22 cellular contexts compared by ENCODE assay signal in the genomic region with DNA sequence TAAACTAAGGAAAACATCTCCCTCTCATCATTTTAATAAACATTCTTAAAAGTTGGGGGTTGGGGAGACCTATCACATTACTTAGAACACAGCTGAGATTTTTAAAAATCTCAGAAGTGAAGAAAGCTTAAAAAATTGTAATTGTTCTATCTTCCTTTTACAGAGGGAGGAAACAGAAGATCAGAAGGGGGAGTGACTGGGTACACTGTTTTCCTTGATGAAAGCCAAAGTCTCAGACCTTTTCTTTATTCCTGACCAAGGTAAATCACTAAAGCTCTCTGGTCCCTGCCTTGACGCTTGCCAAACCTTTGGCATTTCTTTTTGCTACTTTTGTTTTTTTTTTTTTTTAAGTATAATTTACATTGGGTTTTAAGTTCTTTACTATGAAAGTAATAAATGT.
"Had no signal": no experiment of that assay in that cellular context is flagged by ENCODE, and none has a peak within 500 bp of the region (broad histone marks: within the 10 kb centered on the region; RNA-seq: fewer than 3 reads in every experiment).

No MANE protein-coding gene starts in this region.

- H3K4me1 ChIP-seq: colonic mucosa, foreskin keratinocyte, psoas muscle, tibial artery had no signal

- H3K27ac ChIP-seq: colonic mucosa, foreskin keratinocyte, psoas muscle, right lobe of liver, spleen, tibial artery had no signal

- H3K4me3 ChIP-seq: colonic mucosa, mucosa of descending colon, pancreas, psoas muscle, right lobe of liver, spleen, tibial artery had no signal

- H3K27me3 ChIP-seq: colonic mucosa, foreskin keratinocyte, pancreas, right lobe of liver, spleen, tibial artery had no signal

- H3K27ac Mint-ChIP-seq: endodermal cell; stimulated activated memory B cell treated with anti-CD40 and anti-IgM and Interleukin-4, amounts not matched to agents 10 μg/mL and 1 μg/mL and 100 μg/mL, for 72 hours had no signal

- H3K4me3 Mint-ChIP-seq: endodermal cell; naive thymus-derived CD8-positive, alpha-beta T cell; neural crest cell; stimulated activated memory B cell treated with anti-CD40 and anti-IgM and Interleukin-4, amounts not matched to agents 10 μg/mL and 1 μg/mL and 100 μg/mL, for 72 hours; stimulated activated naive CD8-positive, alpha-beta T cell treated with anti-CD3 and anti-CD28 coated beads, Interleukin-15, Interleukin-2, amounts not matched to agents 100 ng/mL and 50 ng/mL, for 24 hours had no signal

- DNase-seq: cerebellar nuclear complex; colonic mucosa; effector CD4-positive, alpha-beta T cell; endodermal cell; erythroblast; kidney; naive thymus-derived CD8-positive, alpha-beta T cell; occipital lobe; pancreas; psoas muscle; retina; right lobe of liver; spleen; stimulated activated CD4-positive, alpha-beta T cell treated with anti-CD3 and anti-CD28 coated beads, Interleukin-15, amount 100 ng/mL, for 24 hours; stimulated activated CD4-positive, alpha-beta T cell treated with anti-CD3 and anti-CD28 coated beads, Interleukin-1b, Interleukin-23, amount 100 ng/mL, for 48 hours; stimulated activated CD4-positive, alpha-beta T cell treated with anti-CD3 and anti-CD28 coated beads, Interleukin-4, amount 100 ng/mL, for 24 hours; tibial artery had no signal

- ATAC-seq: foreskin keratinocyte; naive thymus-derived CD8-positive, alpha-beta T cell; psoas muscle; stimulated activated memory B cell treated with anti-CD40 and anti-IgM and Interleukin-4, amounts not matched to agents 10 μg/mL and 1 μg/mL and 100 μg/mL, for 72 hours had no signal

- H3K27me3 Mint-ChIP-seq: naive thymus-derived CD8-positive, alpha-beta T cell; stimulated activated memory B cell treated with anti-CD40 and anti-IgM and Interleukin-4, amounts not matched to agents 10 μg/mL and 1 μg/mL and 100 μg/mL, for 72 hours; stimulated activated naive CD8-positive, alpha-beta T cell treated with anti-CD3 and anti-CD28 coated beads, Interleukin-15, Interleukin-2, amounts not matched to agents 100 ng/mL and 50 ng/mL, for 24 hours had no signal

- H3K9me3 Mint-ChIP-seq: endodermal cell; naive thymus-derived CD8-positive, alpha-beta T cell; neural crest cell; stimulated activated memory B cell treated with anti-CD40 and anti-IgM and Interleukin-4, amounts not matched to agents 10 μg/mL and 1 μg/mL and 100 μg/mL, for 72 hours; stimulated activated naive CD8-positive, alpha-beta T cell treated with anti-CD3 and anti-CD28 coated beads, Interleukin-15, Interleukin-2, amounts not matched to agents 100 ng/mL and 50 ng/mL, for 24 hours had no signal

- H3K4me1 Mint-ChIP-seq: endodermal cell; neural crest cell; stimulated activated memory B cell treated with anti-CD40 and anti-IgM and Interleukin-4, amounts not matched to agents 10 μg/mL and 1 μg/mL and 100 μg/mL, for 72 hours had no signal

- H3K9me3 ChIP-seq: colonic mucosa, mucosa of descending colon, pancreas, psoas muscle, right lobe of liver, spleen, tibial artery had no signal

- H3K36me3 ChIP-seq: colonic mucosa had no signal
